Comparison of ENCODE assay signal across 12 cellular contexts in the genomic region with DNA sequence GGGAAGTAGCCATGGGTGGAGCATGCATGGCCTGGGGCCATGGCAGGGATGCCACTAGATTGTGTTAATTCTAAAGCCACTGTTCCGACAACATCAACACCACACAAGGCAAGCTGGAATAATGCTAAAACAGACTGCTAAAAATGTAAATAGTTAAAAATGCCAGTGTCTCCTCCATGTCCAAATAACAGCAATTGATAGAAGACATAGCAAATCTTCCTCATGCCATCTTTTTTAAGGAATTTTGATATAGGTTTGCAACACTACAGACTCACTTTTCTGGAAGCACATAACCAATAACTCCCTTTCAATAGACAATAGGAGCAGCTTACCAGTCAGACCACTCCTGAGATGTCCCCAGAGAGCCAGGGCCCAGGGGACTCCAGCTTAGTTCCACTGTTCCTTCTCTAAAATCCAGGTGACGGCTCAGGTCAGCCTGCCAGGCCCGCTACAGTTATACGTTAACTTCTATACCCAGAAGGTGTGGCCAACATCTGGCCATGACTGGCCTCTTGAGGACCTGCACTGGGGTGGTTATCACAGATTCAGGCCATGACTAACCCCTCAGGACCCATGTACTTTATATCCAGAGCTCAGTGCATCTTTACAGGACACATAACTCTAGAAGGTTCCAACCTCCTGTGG. TPM values are rescaled to one million over a fixed set of nuclear protein-coding genes. Genes with fewer than 3 reads are reported as not detected.
A peak's percentile ranks its signal among the peaks of the same experiment; 100 is the strongest.
DNase-seq lines count a peak whose midpoint lies in the region; ATAC-seq, FAIRE-seq and TF ChIP-seq lines count a peak whose summit lies in the region.
"Had no signal": no experiment of that assay in that cellular context is flagged by ENCODE, and none has a peak within 500 bp of the region (broad histone marks: within the 10 kb centered on the region; RNA-seq: fewer than 3 reads in every experiment).

No MANE protein-coding gene starts in this region.

- peak; percentile 48 for FAIRE-seq in endothelial cell of umbilical vein (lab: Jason Lieb, UNC)

- H3K36me3 ChIP-seq in SK-N-SH (replicated peaks in 1 of 2; ENCODE audit: control insufficient read depth in 1 of 2, insufficient read depth in 2 of 2, low read length in 1 of 2) (peaks cover 43 to 48% of the 10 kb centered on the region in 2 experiments), endothelial cell of umbilical vein (ENCODE audit: control insufficient read depth in 2 of 2, extremely low read depth in 1 of 2, insufficient read depth in 2 of 2, low read length in 2 of 2) (peaks cover 17 to 18% of the 10 kb centered on the region in 2 experiments)

- no peak for DNase-seq in SK-N-SH
- DNase-seq in HFFc6, result no peak
- DNase-seq in endothelial cell of umbilical vein (ENCODE audit: low read depth, low spot score), result no peak
- DNase-seq in osteocyte (ENCODE audit: extremely low spot score, unreplicated experiment), result no peak
- no peak for DNase-seq in activated gamma-delta T cell (lab: John Stamatoyannopoulos, UW)
- DNase-seq in Calu3, result no peak
- no peak for DNase-seq in foreskin melanocyte

- TF ChIP-seq EP300 in SK-N-SH (IDR thresholded peaks at IDR 0.05; ENCODE audit: borderline replicate concordance in 1 of 2, low read depth in 1 of 2, low read length in 1 of 2), result no peak

- H3K9me3 ChIP-seq in SK-N-SH (no peaks in the 10 kb centered on the region), endothelial cell of umbilical vein (replicated peaks; ENCODE audit: control insufficient read depth, insufficient read depth, low read length) (no peaks in the 10 kb centered on the region)

- H3K4me3 ChIP-seq in SK-N-SH (ENCODE audit: low read depth in 2 of 2, low read length in 1 of 2) (no peak overlapping the region; a peak in 1 of 4 replicates), endothelial cell of umbilical vein (replicated peaks in 1 of 3; ENCODE audit: insufficient read depth in 1 of 3, low read depth in 1 of 3, low read length in 3 of 3) (no peak overlapping the region)
- H3K4me3 ChIP-seq: neural progenitor cell, smooth muscle cell had no signal

- no peaks in the 10 kb centered on the region for H3K27me3 ChIP-seq in SK-N-SH (ENCODE audit: insufficient read depth)
- H3K27me3 ChIP-seq in endothelial cell of umbilical vein (ENCODE audit: control insufficient read depth in 2 of 2, insufficient read depth in 2 of 2, low read length in 2 of 2), result no peaks in the 10 kb centered on the region
- H3K27me3 ChIP-seq: brain microvascular endothelial cell, neural progenitor cell had no signal

- peak overlapping the region; percentile 9; the same call in 1 of the 2 replicates for H3K4me3 Mint-ChIP-seq in HFFc6
- H3K4me3 Mint-ChIP-seq in osteocyte (ENCODE audit: unreplicated experiment), result no peak overlapping the region
- H3K4me3 Mint-ChIP-seq in Calu3 (ENCODE audit: low read depth, unreplicated experiment), result no peak overlapping the region
- H3K4me3 Mint-ChIP-seq: neural progenitor cell; T-helper 1 cell treated with Interleukin-12 subunit alpha and Interleukin-12 subunit beta and Interleukin-4 antibody, amounts not matched to agents 30 μg/mL and 1 μg/mL, for 36 hours had no signal

- TF ChIP-seq CTCF in SK-N-SH (IDR thresholded peaks at IDR 0.05) (no peak), HFFc6 (IDR thresholded peaks at IDR 0.05) (no peak; the same call in none of the 2 replicates), endothelial cell of umbilical vein (IDR thresholded peaks at IDR 0.05; ENCODE audit: extremely low read depth in 1 of 2, insufficient read depth in 1 of 2, low read depth in 1 of 2, low read length in 2 of 2) (no peak), osteocyte (IDR thresholded peaks at IDR 0.05) (no peak), Calu3 (IDR thresholded peaks at IDR 0.05; ENCODE audit: unreplicated experiment) (no peak)

- H3K9me2 ChIP-seq in SK-N-SH, result no peaks in the 10 kb centered on the region

- POLR2A ChIA-PET in SK-N-SH (lab: Yijun Ruan, JAX) (interaction anchor here (0.6 kb wide), 2 partner anchors 25 to 1343 kb away, joined by 4 read pairs; no protein-coding TSS in a partner anchor), endothelial cell of umbilical vein (lab: Charles Lee) (interaction anchor here (1.4 kb wide), 1 partner anchor 49 kb away, joined by 6 read pairs; the partner anchor contains the start of gene AFG3L2)

- H2AFZ ChIP-seq in SK-N-SH (ENCODE audit: low read depth) (no peak overlapping the region), endothelial cell of umbilical vein (ENCODE audit: low read depth, low read length) (no peak overlapping the region)
- H2AFZ ChIP-seq: neural progenitor cell had no signal

- TF ChIP-seq RAD21 in SK-N-SH (IDR thresholded peaks at IDR 0.05; ENCODE audit: low read length), result no peak

- CTCF ChIA-PET in SK-N-SH (lab: Yijun Ruan, JAX), result interaction anchor here (0.7 to 3.0 kb wide), 27 partner anchors 8 to 606 kb away, joined by 3 to 30 read pairs (median 5); partner anchors contain the start of genes AFG3L2, SPIRE1 and TUBB6
- CTCF ChIA-PET in endothelial cell of umbilical vein (lab: Charles Lee), result interaction anchor here (0.6 to 3.4 kb wide), 37 partner anchors 8 to 831 kb away, joined by 3 to 61 read pairs (median 5); partner anchors contain the start of genes AFG3L2, CEP76, PSMG2 and TUBB6
- CTCF ChIA-PET in Calu3 (lab: Charles Lee), result interaction anchor here (0.6 to 1.2 kb wide), 10 partner anchors 8 to 91 kb away, joined by 3 to 18 read pairs (median 4); partner anchors contain the start of gene AFG3L2

- BruUV-seq in endothelial cell of umbilical vein (replicated peaks; lab: Mats Ljungman, UMichigan) (no TSS peak), Calu3 (replicated peaks; lab: Mats Ljungman, UMichigan) (no TSS peak)

- 94% methylated on average over 4 of the region's 4 CpGs for WGBS in SK-N-SH (ENCODE audit: low lambda C conversion rate)

- TF ChIP-seq POLR2A in endothelial cell of umbilical vein (IDR thresholded peaks at IDR 0.05; ENCODE audit: low read depth, low read length), result peak; percentile 12

- H3K27ac ChIP-seq in SK-N-SH (ENCODE audit: low read depth in 2 of 2, low read length in 1 of 2) (0 out of 4 replicates have a peak overlapping the region, but pooled peaks of 1 of the 2 experiments have one; percentile 9), endothelial cell of umbilical vein (ENCODE audit: insufficient read depth, low read depth, low read length) (no peak overlapping the region)
- H3K27ac ChIP-seq: brain microvascular endothelial cell, neural progenitor cell had no signal

- H3K9me3 Mint-ChIP-seq in HFFc6, result no peaks in the 10 kb centered on the region
- no peaks in the 10 kb centered on the region for H3K9me3 Mint-ChIP-seq in osteocyte (ENCODE audit: unreplicated experiment)
- no peaks in the 10 kb centered on the region for H3K9me3 Mint-ChIP-seq in Calu3 (ENCODE audit: low read depth, unreplicated experiment)
- H3K9me3 Mint-ChIP-seq: neural progenitor cell; T-helper 1 cell treated with Interleukin-12 subunit alpha and Interleukin-12 subunit beta and Interleukin-4 antibody, amounts not matched to agents 30 μg/mL and 1 μg/mL, for 36 hours had no signal

- H3K9ac ChIP-seq in SK-N-SH, result no peak overlapping the region
- no peak overlapping the region for H3K9ac ChIP-seq in endothelial cell of umbilical vein (replicated peaks; ENCODE audit: extremely low read depth, insufficient read depth, low read length)
- H3K9ac ChIP-seq: neural progenitor cell had no signal

- peak; percentile 4 for ATAC-seq in SK-N-SH treated with all-trans-retinoic acid at 6 μM for 48 hours

- H3F3A ChIP-seq in SK-N-SH (replicated peaks; ENCODE audit: insufficient read depth), result peaks cover 50% of the 10 kb centered on the region

- H3K4me2 ChIP-seq in SK-N-SH (no peak overlapping the region), endothelial cell of umbilical vein (ENCODE audit: insufficient read depth, low read length) (no peak overlapping the region)
- H3K4me2 ChIP-seq: neural progenitor cell, smooth muscle cell had no signal

- H3K27me3 Mint-ChIP-seq in HFFc6 (ENCODE audit: insufficient read depth), result peaks cover 16% of the 10 kb centered on the region
- no peaks in the 10 kb centered on the region for H3K27me3 Mint-ChIP-seq in osteocyte (ENCODE audit: unreplicated experiment)
- no peaks in the 10 kb centered on the region for H3K27me3 Mint-ChIP-seq in Calu3 (ENCODE audit: unreplicated experiment)

- intact Hi-C loops in endothelial cell of umbilical vein (cut with micrococcal nuclease), result no loop called here
- intact Hi-C loops in Calu3 (cut with micrococcal nuclease; ENCODE audit: unreplicated experiment), result loop anchor here (1.0 kb wide), 1 partner anchor 50 kb away; no protein-coding TSS in a partner anchor

- peaks cover 0 to 17% of the 10 kb centered on the region in 2 experiments; a peak in 1 of 4 replicates for H3K4me1 ChIP-seq in SK-N-SH (ENCODE audit: control insufficient read depth in 1 of 2, insufficient read depth in 2 of 2, low read depth in 1 of 2, low read length in 1 of 2)
- no peaks in the 10 kb centered on the region for H3K4me1 ChIP-seq in endothelial cell of umbilical vein (ENCODE audit: control insufficient read depth, extremely low read depth, insufficient read depth, low read length)
- H3K4me1 ChIP-seq: neural progenitor cell had no signal

- H3K36me3 Mint-ChIP-seq in HFFc6 (ENCODE audit: low read depth) (peaks cover 44% of the 10 kb centered on the region), osteocyte (ENCODE audit: unreplicated experiment) (peaks cover 40% of the 10 kb centered on the region), Calu3 (ENCODE audit: insufficient read depth, unreplicated experiment) (peaks cover 38% of the 10 kb centered on the region)

- peak overlapping the region; percentile 77 for H3K27ac Mint-ChIP-seq in HFFc6
- H3K27ac Mint-ChIP-seq in osteocyte (ENCODE audit: unreplicated experiment), result peak overlapping the region; percentile 59
- no peak overlapping the region for H3K27ac Mint-ChIP-seq in Calu3 (ENCODE audit: unreplicated experiment)
- H3K27ac Mint-ChIP-seq: neural progenitor cell had no signal

- H3K4me1 Mint-ChIP-seq in HFFc6 (ENCODE audit: low read depth) (peaks cover 14% of the 10 kb centered on the region), osteocyte (ENCODE audit: unreplicated experiment) (peaks cover 6% of the 10 kb centered on the region), Calu3 (ENCODE audit: low read depth, unreplicated experiment) (no peaks in the 10 kb centered on the region)

- H4K20me1 ChIP-seq in SK-N-SH (ENCODE audit: insufficient read depth), result peaks cover 49% of the 10 kb centered on the region
- peaks cover 5% of the 10 kb centered on the region for H4K20me1 ChIP-seq in endothelial cell of umbilical vein (replicated peaks; ENCODE audit: control insufficient read depth, extremely low read depth, insufficient read depth, low read length)

- peaks cover 30% of the 10 kb centered on the region; the same call in 1 of the 2 replicates for H3K79me2 ChIP-seq in SK-N-SH (ENCODE audit: insufficient read depth)
- peaks cover 14% of the 10 kb centered on the region for H3K79me2 ChIP-seq in endothelial cell of umbilical vein (ENCODE audit: control insufficient read depth, insufficient read depth, low read length)

- no peaks in the 10 kb centered on the region for H3K9me1 ChIP-seq in endothelial cell of umbilical vein (replicated peaks; ENCODE audit: control insufficient read depth, extremely low read depth, insufficient read depth, low read length)

- dilution Hi-C loops in endothelial cell of umbilical vein (cut with MboI; ENCODE audit: extremely low pct_ligation_motif_present, low sequenced_read_pairs), result no loop called here

RNA-seq across cellular contexts. Expression of gene TUBB6, which starts 20.3 kb away (rescaled TPM):
- polyA plus RNA-seq in SK-N-SH (2012; rRNA removed), result 285 and 387 TPM in 2 replicates
- 158 and 241 TPM in 2 replicates for polyA plus RNA-seq in SK-N-SH (2012; cell fraction: cytosol; rRNA removed)
- polyA plus RNA-seq in SK-N-SH (2012; cell fraction: nucleus; rRNA removed), result 318 and 338 TPM in 2 replicates
- 100 to 1,000 TPM; 434 to 602 (median 568) TPM for total RNA-seq in HFFc6 (2021; fragmentation: NEBNext Ultra II Directional; extraction: Animal tissue kit (Norgen Biotek cat#: 25700))
- 440 and 449 TPM in 2 replicates for total RNA-seq in endothelial cell of umbilical vein
- polyA plus RNA-seq in endothelial cell of umbilical vein, result 747 and 957 TPM in 2 replicates
- 533 and 584 TPM in 2 replicates for polyA plus RNA-seq in endothelial cell of umbilical vein (2011; cell fraction: cytosol; rRNA removed)
- 404 and 414 TPM in 2 replicates for polyA plus RNA-seq in endothelial cell of umbilical vein (2011; cell fraction: nucleus; rRNA removed)
- polyA plus RNA-seq in endothelial cell of umbilical vein (2012), result 451 and 542 TPM in 2 replicates
- 433 and 508 TPM in 2 replicates for polyA minus RNA-seq in endothelial cell of umbilical vein
- polyA minus RNA-seq in endothelial cell of umbilical vein (2011; cell fraction: cytosol; rRNA and poly(A)+ RNA removed), result 96.5 TPM
- 155 and 234 TPM in 2 replicates for polyA minus RNA-seq in endothelial cell of umbilical vein (2011; cell fraction: nucleus; rRNA and poly(A)+ RNA removed)
- 116 and 118 TPM in 2 replicates for total RNA-seq in osteocyte
- total RNA-seq in Calu3 (2022), result 25.7 and 34.5 TPM in 2 replicates

RNA-seq across cellular contexts. Expression of gene AFG3L2, which starts 48.7 kb away (rescaled TPM):
- 26.0 and 32.6 TPM in 2 replicates for polyA plus RNA-seq in SK-N-SH (2012; rRNA removed)
- 33.2 and 36.6 TPM in 2 replicates for polyA plus RNA-seq in SK-N-SH (2012; cell fraction: cytosol; rRNA removed)
- polyA plus RNA-seq in SK-N-SH (2012; cell fraction: nucleus; rRNA removed), result 26.2 and 28.5 TPM in 2 replicates
- total RNA-seq in HFFc6 (2021; fragmentation: NEBNext Ultra II Directional; extraction: Animal tissue kit (Norgen Biotek cat#: 25700)), result 10 to 100 TPM; 35.2 to 44.4 (median 39.0) TPM
- 40.6 and 42.4 TPM in 2 replicates for total RNA-seq in endothelial cell of umbilical vein
- polyA plus RNA-seq in endothelial cell of umbilical vein, result 15.5 and 19.3 TPM in 2 replicates
- polyA plus RNA-seq in endothelial cell of umbilical vein (2011; cell fraction: cytosol; rRNA removed), result 25.8 and 29.6 TPM in 2 replicates
- polyA plus RNA-seq in endothelial cell of umbilical vein (2011; cell fraction: nucleus; rRNA removed), result 25.6 and 35.2 TPM in 2 replicates
- polyA plus RNA-seq in endothelial cell of umbilical vein (2012), result 31.8 and 43.8 TPM in 2 replicates
- 19.1 and 25.4 TPM in 2 replicates for polyA minus RNA-seq in endothelial cell of umbilical vein
- polyA minus RNA-seq in endothelial cell of umbilical vein (2011; cell fraction: cytosol; rRNA and poly(A)+ RNA removed), result 44.7 TPM
- 20.2 and 25.4 TPM in 2 replicates for polyA minus RNA-seq in endothelial cell of umbilical vein (2011; cell fraction: nucleus; rRNA and poly(A)+ RNA removed)
- 44.4 TPM in 2 replicates for total RNA-seq in osteocyte
- 55.1 and 59.2 TPM in 2 replicates for total RNA-seq in Calu3 (2022)
